8 cellular contexts compared by ENCODE assay signal in the genomic region with DNA sequence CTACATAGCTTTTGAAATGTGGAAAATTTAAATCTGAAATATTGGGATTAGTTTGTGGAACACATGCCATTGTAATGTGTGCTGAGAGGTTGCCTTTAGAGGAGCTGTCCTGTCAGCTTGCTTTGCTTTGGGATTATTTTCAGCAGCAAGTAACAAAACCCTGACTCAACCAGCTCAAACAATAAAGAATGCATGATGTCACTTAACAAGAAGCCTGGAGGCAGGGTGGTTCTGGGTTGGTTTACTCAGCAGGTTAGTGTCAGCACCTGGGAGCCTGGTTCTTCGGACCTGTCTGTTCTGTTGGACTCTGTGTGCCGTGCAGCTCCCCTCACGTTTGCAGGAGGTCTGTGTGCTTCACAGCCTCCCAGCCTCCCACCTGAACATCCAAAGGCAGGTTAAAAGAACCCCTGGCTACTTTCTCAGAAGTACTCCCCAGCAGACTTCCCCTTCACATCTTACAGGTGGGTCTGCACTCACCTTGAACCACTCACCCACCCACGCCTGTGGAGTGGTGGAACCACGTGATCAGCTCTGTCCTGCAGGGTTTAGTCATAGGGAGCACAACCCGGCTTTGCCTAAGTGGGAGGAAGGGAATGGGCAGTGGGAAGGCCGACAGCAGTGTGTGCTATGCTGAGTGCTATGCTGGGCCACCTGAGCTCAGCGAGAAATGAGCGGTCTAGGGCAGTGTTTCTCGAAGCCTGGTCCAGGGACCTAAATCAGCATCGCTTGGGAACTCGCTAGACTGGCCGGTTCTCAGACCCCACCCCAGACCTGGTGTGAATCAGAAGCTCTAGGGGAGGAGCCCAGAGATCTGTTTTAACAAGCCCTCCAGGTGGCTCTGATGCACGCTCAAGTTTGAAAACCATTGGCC. TPM values are rescaled to one million over a fixed set of nuclear protein-coding genes. Genes with fewer than 3 reads are reported as not detected.
DNase-seq lines count a peak whose midpoint lies in the region; ATAC-seq, FAIRE-seq and TF ChIP-seq lines count a peak whose summit lies in the region.

No MANE protein-coding gene starts in this region.

- H3K4ac ChIP-seq in trophoblast cell (ENCODE audit: low read depth, low read length) = no peak overlapping the region

- no peaks in the 10 kb centered on the region for H3K9me1 ChIP-seq in endothelial cell of umbilical vein (replicated peaks; ENCODE audit: control insufficient read depth, extremely low read depth, insufficient read depth, low read length)

- H3K4me3 ChIP-seq in endothelial cell of umbilical vein (replicated peaks in 1 of 3; ENCODE audit: insufficient read depth in 1 of 3, low read depth in 1 of 3, low read length in 3 of 3) = no peak overlapping the region
- no peak overlapping the region for H3K4me3 ChIP-seq in trophoblast cell (ENCODE audit: low read depth, low read length)

- no peak overlapping the region for H3K9ac ChIP-seq in endothelial cell of umbilical vein (replicated peaks; ENCODE audit: extremely low read depth, insufficient read depth, low read length)
- H3K9ac ChIP-seq in trophoblast cell (ENCODE audit: low read length) = no peak overlapping the region

- whole genome bisulfite sequencing in trophoblast cell (ENCODE audit: extremely low coverage, insufficient coverage, insufficient read length) = no CpG with 5 or more reads among the region's 14 CpGs

- H4K8ac ChIP-seq in trophoblast cell (ENCODE audit: low read depth, low read length) = no peak overlapping the region

- no peaks in the 10 kb centered on the region for H3K27me3 ChIP-seq in endothelial cell of umbilical vein (ENCODE audit: control insufficient read depth in 2 of 2, insufficient read depth in 2 of 2, low read length in 2 of 2)
- no peaks in the 10 kb centered on the region for H3K27me3 ChIP-seq in trophoblast cell (ENCODE audit: insufficient read depth, low read length)

- DNase-seq in NCI-H82 (lab: John Stamatoyannopoulos, UW) (peak; percentile 60), NCI-H82 treated with DMSO at 0.1 percent for 48 hours (lab: John Stamatoyannopoulos, UW; ENCODE audit: unreplicated experiment) (no peak), RKO (ENCODE audit: low spot score) (peak; percentile 35), endothelial cell of umbilical vein (ENCODE audit: low read depth, low spot score) (peak; percentile 71), trophoblast cell (peak; percentile 87 to 92), occipital lobe (lab: John Stamatoyannopoulos, UW) (no peak), NCI-H2227 (lab: John Stamatoyannopoulos, UW; ENCODE audit: unreplicated experiment) (no peak)

- H2BK5ac ChIP-seq in trophoblast cell (ENCODE audit: low read depth, low read length, poor library complexity) = no peak overlapping the region

- TF ChIP-seq CTCF in endothelial cell of umbilical vein (IDR thresholded peaks at IDR 0.05; ENCODE audit: extremely low read depth in 1 of 2, insufficient read depth in 1 of 2, low read depth in 1 of 2, low read length in 2 of 2) = no peak

- H3K14ac ChIP-seq in trophoblast cell (ENCODE audit: low read length) = no peak overlapping the region

- H3K36me3 ChIP-seq in endothelial cell of umbilical vein (ENCODE audit: control insufficient read depth in 2 of 2, extremely low read depth in 1 of 2, insufficient read depth in 2 of 2, low read length in 2 of 2) (no peaks in the 10 kb centered on the region), trophoblast cell (ENCODE audit: control insufficient read depth in 1 of 2, insufficient read depth in 2 of 2, low read length in 2 of 2) (no peaks in the 10 kb centered on the region)

- H3K27ac ChIP-seq in endothelial cell of umbilical vein (ENCODE audit: insufficient read depth, low read depth, low read length) (peak overlapping the region; percentile 3), trophoblast cell (ENCODE audit: low read depth, low read length) (peak overlapping the region; percentile 64)

- no TSS peak for BruUV-seq in endothelial cell of umbilical vein (replicated peaks; lab: Mats Ljungman, UMichigan)

- no peak overlapping the region for H4K12ac ChIP-seq in trophoblast cell (ENCODE audit: low read depth, low read length)

- peak; percentile 89 for FAIRE-seq in endothelial cell of umbilical vein (lab: Jason Lieb, UNC)

- H2BK120ac ChIP-seq in trophoblast cell (ENCODE audit: insufficient read depth, low read length, poor library complexity) = peak overlapping the region; percentile 0

- CTCF ChIA-PET in endothelial cell of umbilical vein (lab: Charles Lee) = interaction anchor here (0.8 to 2.3 kb wide), 10 partner anchors 9 to 142 kb away, joined by 3 to 15 read pairs (median 4); a partner anchor contains a TSS

- H3K4me1 ChIP-seq in endothelial cell of umbilical vein (ENCODE audit: control insufficient read depth, extremely low read depth, insufficient read depth, low read length) (peaks cover 28% of the 10 kb centered on the region), trophoblast cell (ENCODE audit: control insufficient read depth in 1 of 2, insufficient read depth in 2 of 2, low read length in 2 of 2) (peaks cover 14 to 19% of the 10 kb centered on the region in 2 experiments)

- H3K4me2 ChIP-seq in endothelial cell of umbilical vein (ENCODE audit: insufficient read depth, low read length) (no peak overlapping the region), trophoblast cell (ENCODE audit: low read length) (peak overlapping the region; percentile 53)

- peaks cover 6% of the 10 kb centered on the region for H3K79me2 ChIP-seq in endothelial cell of umbilical vein (ENCODE audit: control insufficient read depth, insufficient read depth, low read length)
- peaks cover 2% of the 10 kb centered on the region for H3K79me2 ChIP-seq in trophoblast cell (ENCODE audit: control insufficient read depth, insufficient read depth, low read length, poor library complexity)

- no peak overlapping the region for H2BK12ac ChIP-seq in trophoblast cell (ENCODE audit: low read length)

- H3K79me1 ChIP-seq in trophoblast cell (ENCODE audit: low read length) = peaks cover 10% of the 10 kb centered on the region

- no peak for TF ChIP-seq POLR2A in endothelial cell of umbilical vein (IDR thresholded peaks at IDR 0.05; ENCODE audit: low read depth, low read length)

- no peak overlapping the region for H2AFZ ChIP-seq in endothelial cell of umbilical vein (ENCODE audit: low read depth, low read length)
- no peak overlapping the region for H2AFZ ChIP-seq in trophoblast cell (ENCODE audit: insufficient read depth, low read length, poor library complexity)

- dilution Hi-C loops in endothelial cell of umbilical vein (cut with MboI; ENCODE audit: extremely low pct_ligation_motif_present, low sequenced_read_pairs) = no loop called here

- no peaks in the 10 kb centered on the region for H3K9me3 ChIP-seq in endothelial cell of umbilical vein (replicated peaks; ENCODE audit: control insufficient read depth, insufficient read depth, low read length)
- H3K9me3 ChIP-seq in trophoblast cell (ENCODE audit: insufficient read depth, low read depth, low read length) = no peaks in the 10 kb centered on the region

- no peak overlapping the region for H4K91ac ChIP-seq in trophoblast cell (ENCODE audit: low read depth, low read length)

- H3K18ac ChIP-seq in trophoblast cell (ENCODE audit: low read length) = peak overlapping the region; percentile 4

- ATAC-seq in GM18517 (IDR thresholded peaks at IDR 0.05; ENCODE audit: unreplicated experiment) = no peak

- intact Hi-C loops in endothelial cell of umbilical vein (cut with micrococcal nuclease) = loop anchor here (2.0 to 5.0 kb wide), 2 partner anchors 46 to 54 kb away; no protein-coding TSS in a partner anchor

- POLR2A ChIA-PET in endothelial cell of umbilical vein (lab: Charles Lee) = no interaction called here

- no peak overlapping the region for H3K23ac ChIP-seq in trophoblast cell (ENCODE audit: low read length)

- H2AK5ac ChIP-seq in trophoblast cell (ENCODE audit: low read length) = no peak overlapping the region

- H4K20me1 ChIP-seq in endothelial cell of umbilical vein (replicated peaks; ENCODE audit: control insufficient read depth, extremely low read depth, insufficient read depth, low read length) = no peaks in the 10 kb centered on the region

TF ChIP-seq in endothelial cell of umbilical vein, 7 proteins besides CTCF, POLR2A, EP300 and RAD21:
- peak; percentile 52 for TF ChIP-seq JUN (IDR thresholded peaks at IDR 0.05; ENCODE audit: borderline replicate concordance, insufficient read depth, insufficient read length, low read depth)
- TF ChIP-seq GATA2 (IDR thresholded peaks at IDR 0.05; ENCODE audit: insufficient read depth, insufficient read length, low read depth, low read length) = no peak
- no peak for TF ChIP-seq MYC (IDR thresholded peaks at IDR 0.05; ENCODE audit: low read depth, low read length)
- peak; percentile 50 for TF ChIP-seq FOS (IDR thresholded peaks at IDR 0.05; ENCODE audit: borderline replicate concordance, insufficient read depth, low read length)

RNA-seq across cellular contexts. Expression of a gene that starts 20.4 kb away (rescaled TPM):
- total RNA-seq in endothelial cell of umbilical vein (19.1 and 21.2 TPM in 2 replicates), occipital lobe (48.7 TPM)
- polyA plus RNA-seq in endothelial cell of umbilical vein = 7.2 and 7.7 TPM in 2 replicates
- polyA plus RNA-seq in endothelial cell of umbilical vein (2011; cell fraction: cytosol; rRNA removed) = 6.5 and 7.5 TPM in 2 replicates
- 24.8 and 29.1 TPM in 2 replicates for polyA plus RNA-seq in endothelial cell of umbilical vein (2011; cell fraction: nucleus; rRNA removed)
- 9.8 and 13.2 TPM in 2 replicates for polyA plus RNA-seq in endothelial cell of umbilical vein (2012)
- 22.1 and 25.4 TPM in 2 replicates for polyA minus RNA-seq in endothelial cell of umbilical vein
- 3.1 TPM for polyA minus RNA-seq in endothelial cell of umbilical vein (2011; cell fraction: cytosol; rRNA and poly(A)+ RNA removed)
- polyA minus RNA-seq in endothelial cell of umbilical vein (2011; cell fraction: nucleus; rRNA and poly(A)+ RNA removed) = 32.0 and 62.3 TPM in 2 replicates
- polyA plus RNA-seq in trophoblast cell (2013) = 8.3 and 8.9 TPM in 2 replicates

Comparison
In these comparisons a context has a peak if more than half of its experiments do, and no peak if none do; other contexts are left out.
1. DNase-seq: peak in NCI-H82 (single experiment), RKO (single experiment), endothelial cell of umbilical vein (single experiment) and trophoblast cell (2 of 2); none in NCI-H82 treated with DMSO at 0.1 percent for 48 hours (single experiment), occipital lobe (single experiment) and NCI-H2227 (single experiment).